In genomic region chr1:35718492-35719336, GRCh38 we compare ENCODE assay signal across 9 cellular contexts. TPM values are rescaled to one million over a fixed set of nuclear protein-coding genes. Genes with fewer than 3 reads are reported as not detected.
A peak's percentile ranks its signal among the peaks of the same experiment; 100 is the strongest.
DNase-seq lines count a peak whose midpoint lies in the region; ATAC-seq and FAIRE-seq lines count a peak whose summit lies in the region.
"Had no signal": no experiment of that assay in that cellular context is flagged by ENCODE, and none has a peak within 500 bp of the region (broad histone marks: within the 10 kb centered on the region; RNA-seq: fewer than 3 reads in every experiment).

Gene C1orf216 (minus strand): TSS chr1:35718884. CDS start chr1:35716321, 2,563 bp downstream.

- no peaks in the 10 kb centered on the region for H3K36me3 Mint-ChIP-seq in IgD-negative memory B cell
- peaks cover 20% of the 10 kb centered on the region for H3K36me3 Mint-ChIP-seq in T-helper 2 cell treated with Interferon-gamma antibody and Interleukin-4, amounts not matched to agents 5 μg/mL and 100 μg/mL, for 36 hours (ENCODE audit: low read depth)

- peaks cover 2% of the 10 kb centered on the region for H3K27me3 Mint-ChIP-seq in IgD-negative memory B cell
- no peaks in the 10 kb centered on the region for H3K27me3 Mint-ChIP-seq in T-helper 2 cell treated with Interferon-gamma antibody and Interleukin-4, amounts not matched to agents 5 μg/mL and 100 μg/mL, for 36 hours (ENCODE audit: low read depth)

- intact Hi-C loops in left ventricle myocardium superior (cut with micrococcal nuclease), result no loop called here

- no peaks in the 10 kb centered on the region for H3K9me3 Mint-ChIP-seq in IgD-negative memory B cell
- no peaks in the 10 kb centered on the region for H3K9me3 Mint-ChIP-seq in T-helper 2 cell treated with Interferon-gamma antibody and Interleukin-4, amounts not matched to agents 5 μg/mL and 100 μg/mL, for 36 hours

- peak; percentile 74 for ATAC-seq in GM19351 (IDR thresholded peaks at IDR 0.05; ENCODE audit: unreplicated experiment)
- peak; percentile 96 for ATAC-seq in left ventricle myocardium superior

- H3K4me3 Mint-ChIP-seq in IgD-negative memory B cell, result peak within 1 kb of the TSS; percentile 83 to 97 (median 90)
- H3K4me3 Mint-ChIP-seq in T-helper 2 cell treated with Interferon-gamma antibody and Interleukin-4, amounts not matched to agents 5 μg/mL and 100 μg/mL, for 36 hours, result peak within 1 kb of the TSS; percentile 86

- no peak for FAIRE-seq in urothelium cell line (lab: Jason Lieb, UNC)
- FAIRE-seq: colon had no signal

- DNase-seq in C1 segment of cervical spinal cord (lab: John Stamatoyannopoulos, UW), result peak in 13 of 14 donors; percentile 27 to 83 (median 59)
- DNase-seq in T-helper 2 cell treated with Interferon-gamma antibody and Interleukin-4, amounts not matched to agents 5 μg/mL and 100 μg/mL, for 36 hours (ENCODE audit: low spot score), result peak; percentile 80
- DNase-seq in amygdala (lab: John Stamatoyannopoulos, UW), result peak in 50 of 56 donors; percentile 17 to 86 (median 60)
- peak; percentile 84 for DNase-seq in left ventricle myocardium superior
- DNase-seq in putamen (ENCODE audit: low spot score), result peak; percentile 73
- DNase-seq in urothelium cell line (ENCODE audit: low spot score), result peak; percentile 81

- H3K27ac Mint-ChIP-seq in IgD-negative memory B cell, result peak within 1 kb of the TSS; percentile 22 to 95 (median 74)
- peak within 1 kb of the TSS; percentile 91 for H3K27ac Mint-ChIP-seq in T-helper 2 cell treated with Interferon-gamma antibody and Interleukin-4, amounts not matched to agents 5 μg/mL and 100 μg/mL, for 36 hours

- peaks cover 14 to 22% (median 18%) of the 10 kb centered on the region in 3 donors for H3K4me1 Mint-ChIP-seq in IgD-negative memory B cell
- peaks cover 27% of the 10 kb centered on the region for H3K4me1 Mint-ChIP-seq in T-helper 2 cell treated with Interferon-gamma antibody and Interleukin-4, amounts not matched to agents 5 μg/mL and 100 μg/mL, for 36 hours (ENCODE audit: low read depth)

RNA-seq across cellular contexts. Expression of gene C1orf216, which starts in this region (rescaled TPM):
- polyA plus RNA-seq in IgD-negative memory B cell, result 8.0 TPM
- 9.8 TPM for total RNA-seq in left ventricle myocardium superior

Comparison
In these comparisons a context has a peak if more than half of its experiments do, and no peak if none do; other contexts are left out.
1. Peak in every context shown above with its lines: DNase-seq and ATAC-seq.